Comparison of ENCODE assay signal across 1 cellular context in the genomic region with DNA sequence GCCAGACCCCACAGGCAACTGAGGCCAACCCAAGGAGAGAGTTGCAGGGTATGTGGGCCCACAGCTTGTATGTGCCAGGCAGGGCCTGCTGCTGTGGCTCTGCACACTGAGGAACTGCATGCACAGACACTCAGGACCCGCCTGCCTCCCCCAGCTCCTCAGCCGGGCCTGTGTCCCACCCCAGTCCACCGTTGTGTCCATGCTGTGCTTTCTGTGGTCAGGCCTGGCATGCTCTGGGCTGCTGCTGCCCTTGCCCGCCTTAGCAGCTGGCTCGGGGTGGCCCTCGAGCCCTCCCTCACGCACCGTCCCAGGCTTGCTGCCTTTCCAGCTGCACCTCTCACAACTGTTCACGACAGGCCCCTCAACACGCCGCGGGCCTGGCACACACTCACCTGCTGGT.
TF ChIP-seq lines count a peak whose summit lies in the region.

No MANE protein-coding gene starts in this region.

TF ChIP-seq in IMR-90, 13 proteins besides CTCF, POLR2A, EP300 and RAD21 (continued from another document):
- TF ChIP-seq, protein P1, sequence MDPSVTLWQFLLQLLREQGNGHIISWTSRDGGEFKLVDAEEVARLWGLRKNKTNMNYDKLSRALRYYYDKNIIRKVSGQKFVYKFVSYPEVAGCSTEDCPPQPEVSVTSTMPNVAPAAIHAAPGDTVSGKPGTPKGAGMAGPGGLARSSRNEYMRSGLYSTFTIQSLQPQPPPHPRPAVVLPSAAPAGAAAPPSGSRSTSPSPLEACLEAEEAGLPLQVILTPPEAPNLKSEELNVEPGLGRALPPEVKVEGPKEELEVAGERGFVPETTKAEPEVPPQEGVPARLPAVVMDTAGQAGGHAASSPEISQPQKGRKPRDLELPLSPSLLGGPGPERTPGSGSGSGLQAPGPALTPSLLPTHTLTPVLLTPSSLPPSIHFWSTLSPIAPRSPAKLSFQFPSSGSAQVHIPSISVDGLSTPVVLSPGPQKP (IDR thresholded peaks at IDR 0.05; ENCODE audit: borderline replicate concordance, low read depth, low read length) = no peak
- no peak for TF ChIP-seq CEBPB (IDR thresholded peaks at IDR 0.05; ENCODE audit: low read depth, low read length)
- TF ChIP-seq, protein P2, sequence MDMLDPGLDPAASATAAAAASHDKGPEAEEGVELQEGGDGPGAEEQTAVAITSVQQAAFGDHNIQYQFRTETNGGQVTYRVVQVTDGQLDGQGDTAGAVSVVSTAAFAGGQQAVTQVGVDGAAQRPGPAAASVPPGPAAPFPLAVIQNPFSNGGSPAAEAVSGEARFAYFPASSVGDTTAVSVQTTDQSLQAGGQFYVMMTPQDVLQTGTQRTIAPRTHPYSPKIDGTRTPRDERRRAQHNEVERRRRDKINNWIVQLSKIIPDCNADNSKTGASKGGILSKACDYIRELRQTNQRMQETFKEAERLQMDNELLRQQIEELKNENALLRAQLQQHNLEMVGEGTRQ (IDR thresholded peaks at IDR 0.05; ENCODE audit: low read depth, low read length) = no peak
- TF ChIP-seq RFX5 (IDR thresholded peaks at IDR 0.05; ENCODE audit: low read depth, low read length) = no peak
- no peak for TF ChIP-seq BHLHE40 (IDR thresholded peaks at IDR 0.05; ENCODE audit: low read depth, low read length)
TF ChIP-seq in IMR-90: peak in this region for 0.
